ENCODE assay signal across 23 cellular contexts in genomic region chr7:81624021-81624630, GRCh38.
A peak's percentile ranks its signal among the peaks of the same experiment; 100 is the strongest.
DNase-seq lines count a peak whose midpoint lies in the region; ATAC-seq and TF ChIP-seq lines count a peak whose summit lies in the region.
"Had no signal": no experiment of that assay in that cellular context is flagged by ENCODE, and none has a peak within 500 bp of the region (broad histone marks: within the 10 kb centered on the region; RNA-seq: fewer than 3 reads in every experiment).

No MANE protein-coding gene starts in this region.

- peak overlapping the region; percentile 43 for H3K23ac ChIP-seq in IMR-90 (ENCODE audit: low read depth, low read length)

- no peak overlapping the region for H3K56ac ChIP-seq in IMR-90 (ENCODE audit: extremely low read depth, insufficient read depth, low read length)

- POLR2A ChIA-PET in IMR-90 (lab: Charles Lee; ENCODE audit: unreplicated experiment): interaction anchor here (1.2 kb wide), 1 partner anchor 101 kb away, joined by 4 read pairs; no protein-coding TSS in a partner anchor
- POLR2A ChIA-PET in WTC11 (lab: Charles Lee): no interaction called here

- H3K36me3 Mint-ChIP-seq in WTC11: no peaks in the 10 kb centered on the region
- no peaks in the 10 kb centered on the region for H3K36me3 Mint-ChIP-seq in mesothelial cell of epicardium
- H3K36me3 Mint-ChIP-seq: CD8-positive, alpha-beta memory T cell had no signal

- peak overlapping the region; percentile 97 for H2BK120ac ChIP-seq in IMR-90 (ENCODE audit: low read depth, low read length)

- H2AK9ac ChIP-seq in IMR-90 (replicated peaks; ENCODE audit: low read depth, low read length, poor library complexity): no peak overlapping the region

- H3K4me1 ChIP-seq in ACC112 (ENCODE audit: control insufficient read depth, insufficient read depth, low read length, unreplicated experiment) (peaks cover 57% of the 10 kb centered on the region), IMR-90 (ENCODE audit: control insufficient read depth, insufficient read depth, low read length) (peaks cover 8% of the 10 kb centered on the region; the same call in 1 of the 2 replicates), hepatocyte (ENCODE audit: insufficient read depth) (peaks cover 7% of the 10 kb centered on the region), psoas muscle (no peaks in the 10 kb centered on the region)
- H3K4me1 ChIP-seq: left lung had no signal

- peak overlapping the region; percentile 77 for H2BK20ac ChIP-seq in IMR-90 (ENCODE audit: low read depth, low read length)

- in situ Hi-C loops in IMR-90 (cut with MboI; ENCODE audit: low sequenced_read_pairs): no loop called here

- H4K8ac ChIP-seq in IMR-90 (ENCODE audit: low read depth in 2 of 2, low read length in 2 of 2): peak overlapping the region; percentile 70 to 71

- no peak for TF ChIP-seq RAD21 in IMR-90 (IDR thresholded peaks at IDR 0.05; ENCODE audit: low read length)

- H3K4me2 ChIP-seq in IMR-90 (ENCODE audit: low read depth, low read length) (no peak overlapping the region), hepatocyte (no peak overlapping the region)

- peak; percentile 61 for DNase-seq in IMR-90
- no peak for DNase-seq in WTC11 (ENCODE audit: low spot score)
- no peak for DNase-seq in hepatocyte (ENCODE audit: low spot score)
- DNase-seq in psoas muscle: no peak
- DNase-seq in mesothelial cell of epicardium (ENCODE audit: low spot score in 2 of 2, unreplicated experiment in 2 of 2): no peak
- no peak for DNase-seq in pons (ENCODE audit: low spot score)
- DNase-seq: activated CD4-positive, alpha-beta T cell treated with anti-CD3 and anti-CD28 coated beads, Interleukin-2, amount 50 U/mL, for 4 hours; activated naive CD4-positive, alpha-beta T cell; aorta; CD8-positive, alpha-beta memory T cell; DMS79; KG1; left lung; NCI-H1105; NCI-H2227 treated with DMSO at 0.1 percent for 48 hours; NK-92 treated with Interleukin-12 subunit alpha and Interleukin-12 subunit beta, amount 100 ng/mL, for 24 hours; ovary; stimulated activated CD4-positive, alpha-beta T cell treated with anti-CD3 and anti-CD28 coated beads, Interleukin-4, amount 100 ng/mL, for 24 hours; T-helper 1 cell had no signal

- H4K91ac ChIP-seq in IMR-90 (ENCODE audit: insufficient read depth, low read depth, low read length): peak overlapping the region; percentile 61

- no peak overlapping the region for H2AFZ ChIP-seq in ACC112 (ENCODE audit: low read length, unreplicated experiment)
- no peak overlapping the region for H2AFZ ChIP-seq in IMR-90 (replicated peaks; ENCODE audit: low read length, poor library complexity)
- H2AFZ ChIP-seq in hepatocyte: no peak overlapping the region

- CTCF ChIA-PET in IMR-90 (lab: Yijun Ruan, JAX): interaction anchor here (0.7 kb wide), 1 partner anchor 39 kb away, joined by 6 read pairs; no protein-coding TSS in a partner anchor
- CTCF ChIA-PET in WTC11 (lab: Charles Lee): no interaction called here

- peak overlapping the region; percentile 57 for H3K4ac ChIP-seq in IMR-90 (ENCODE audit: low read depth, low read length)

- H3K9me3 Mint-ChIP-seq in WTC11 (no peaks in the 10 kb centered on the region), mesothelial cell of epicardium (no peaks in the 10 kb centered on the region)

- H3K79me2 ChIP-seq in ACC112 (ENCODE audit: control insufficient read depth, insufficient read depth, low read length, unreplicated experiment) (no peaks in the 10 kb centered on the region), hepatocyte (no peaks in the 10 kb centered on the region)

- peak overlapping the region; percentile 55; the same call in 1 of the 2 replicates for H2AK5ac ChIP-seq in IMR-90 (ENCODE audit: low read depth, low read length)

- 0 out of 2 replicates have a peak overlapping the region, but pooled peaks have one; percentile 50 for H3K27ac Mint-ChIP-seq in WTC11
- no peak overlapping the region for H3K27ac Mint-ChIP-seq in mesothelial cell of epicardium
- H3K27ac Mint-ChIP-seq: CD8-positive, alpha-beta memory T cell had no signal

- dilution Hi-C loops in IMR-90 (cut with HindIII; ENCODE audit: low sequenced_read_pairs, unreplicated experiment): no loop called here

- H3K9me2 ChIP-seq in hepatocyte (replicated peaks; ENCODE audit: insufficient read depth): no peaks in the 10 kb centered on the region

- H2BK15ac ChIP-seq in IMR-90 (ENCODE audit: low read depth, low read length): peak overlapping the region; percentile 25; the same call in 1 of the 3 replicates

- H3K79me1 ChIP-seq in IMR-90 (ENCODE audit: low read depth in 1 of 2, low read length in 2 of 2): no peaks in the 10 kb centered on the region

- H3K9me3 ChIP-seq in IMR-90 (ENCODE audit: control insufficient read depth, insufficient read depth, low read length): no peaks in the 10 kb centered on the region
- H3K9me3 ChIP-seq in hepatocyte (ENCODE audit: low read depth): no peaks in the 10 kb centered on the region
- no peaks in the 10 kb centered on the region for H3K9me3 ChIP-seq in psoas muscle
- H3K9me3 ChIP-seq: left lung, ovary had no signal

- ATAC-seq in IMR-90 (ENCODE audit: low read depth) (peak; percentile 44), WTC11 (no peak), psoas muscle (no peak), HG02798 (IDR thresholded peaks at IDR 0.05; ENCODE audit: poor library complexity, unreplicated experiment) (no peak)
- ATAC-seq: left lung had no signal

- peak overlapping the region; percentile 97 for H3K27ac ChIP-seq in ACC112 (ENCODE audit: low read depth, low read length)
- H3K27ac ChIP-seq in IMR-90 (ENCODE audit: insufficient read depth, low read length): peak overlapping the region; percentile 5; the same call in 1 of the 2 replicates
- H3K27ac ChIP-seq in hepatocyte: peak overlapping the region; percentile 7
- H3K27ac ChIP-seq in psoas muscle: no peak overlapping the region
- H3K27ac ChIP-seq: coronary artery, left lung, ovary had no signal

- H3K36me3 ChIP-seq in ACC112 (ENCODE audit: insufficient read depth, low read length): peaks cover 2% of the 10 kb centered on the region; the same call in 1 of the 2 replicates
- no peaks in the 10 kb centered on the region for H3K36me3 ChIP-seq in IMR-90 (ENCODE audit: control insufficient read depth, insufficient read depth, low read length)
- no peaks in the 10 kb centered on the region for H3K36me3 ChIP-seq in hepatocyte (replicated peaks; ENCODE audit: insufficient read depth, low read depth)
- H3K36me3 ChIP-seq in psoas muscle (ENCODE audit: insufficient read depth in 1 of 2, low read depth in 1 of 2): no peaks in the 10 kb centered on the region
- H3K36me3 ChIP-seq: left lung, ovary had no signal

- peak overlapping the region; percentile 93 for H2BK5ac ChIP-seq in IMR-90 (ENCODE audit: low read depth, low read length, poor library complexity, severe bottlenecking)

- H4K5ac ChIP-seq in IMR-90 (ENCODE audit: low read depth, low read length): peak overlapping the region; percentile 85; the same call in 1 of the 2 replicates

- H3K27me3 Mint-ChIP-seq in WTC11 (ENCODE audit: low read depth) (no peaks in the 10 kb centered on the region), mesothelial cell of epicardium (ENCODE audit: low read depth) (no peaks in the 10 kb centered on the region)
- H3K27me3 Mint-ChIP-seq: CD8-positive, alpha-beta memory T cell had no signal

- H3K4me3 Mint-ChIP-seq in WTC11 (no peak overlapping the region), mesothelial cell of epicardium (no peak overlapping the region)
- H3K4me3 Mint-ChIP-seq: CD8-positive, alpha-beta memory T cell had no signal

- H3K4me3 ChIP-seq in ACC112 (ENCODE audit: low read depth, low read length) (no peak overlapping the region), IMR-90 (ENCODE audit: insufficient read depth, low read depth, low read length) (no peak overlapping the region), hepatocyte (no peak overlapping the region), psoas muscle (no peak overlapping the region)
- H3K4me3 ChIP-seq: coronary artery, left lung, ovary, skin epidermis had no signal

- no TSS peak for BruUV-seq in IMR-90 (replicated peaks; lab: Mats Ljungman, UMichigan)

- WGBS in IMR-90 (ENCODE audit: extremely low coverage in 2 of 2, insufficient read length in 1 of 2), 2 experiments: 83% methylated on average over 1 of the region's 2 CpGs; no CpG with 5 or more reads in 1 of the 2 experiments
- 72% methylated on average over 2 of the region's 2 CpGs for WGBS in hepatocyte (ENCODE audit: low lambda C conversion rate, missing lambda C conversion rate)
- 70 to 86% (median 79%) methylated on average over 2 of the region's 2 CpGs for WGBS in psoas muscle, 3 donors

- H4K20me1 ChIP-seq in IMR-90 (ENCODE audit: insufficient read depth, low read length) (no peaks in the 10 kb centered on the region), hepatocyte (ENCODE audit: insufficient read depth, poor library complexity, severe bottlenecking) (no peaks in the 10 kb centered on the region)

- H3K27me3 ChIP-seq in ACC112 (ENCODE audit: insufficient read depth, low read length) (no peaks in the 10 kb centered on the region), IMR-90 (ENCODE audit: control insufficient read depth, insufficient read depth, low read length) (no peaks in the 10 kb centered on the region), hepatocyte (no peaks in the 10 kb centered on the region), psoas muscle (ENCODE audit: insufficient read depth in 3 of 3, low read length in 2 of 3) (no peaks in the 10 kb centered on the region)
- H3K27me3 ChIP-seq: left lung, ovary had no signal

- intact Hi-C loops in IMR-90 (cut with micrococcal nuclease): no loop called here
- intact Hi-C loops in psoas muscle (cut with DNase I): no loop called here

- no peaks in the 10 kb centered on the region for H3K9me1 ChIP-seq in IMR-90 (ENCODE audit: insufficient read depth, low read length)

- no peak overlapping the region for H3K9ac ChIP-seq in IMR-90 (ENCODE audit: low read depth, low read length)

- peaks cover 13% of the 10 kb centered on the region for H3K4me1 Mint-ChIP-seq in WTC11
- H3K4me1 Mint-ChIP-seq in mesothelial cell of epicardium: peaks cover 40% of the 10 kb centered on the region
- H3K4me1 Mint-ChIP-seq: CD8-positive, alpha-beta memory T cell had no signal

- TF ChIP-seq CTCF in IMR-90 (conservative IDR thresholded peaks at IDR 0.05; ENCODE audit: low read depth, low read length) (no peak), WTC11 (IDR thresholded peaks at IDR 0.05) (no peak), hepatocyte (IDR thresholded peaks at IDR 0.05; ENCODE audit: poor library complexity) (no peak), psoas muscle (IDR thresholded peaks at IDR 0.05) (no peak), mesothelial cell of epicardium (IDR thresholded peaks at IDR 0.05; ENCODE audit: unreplicated experiment) (no peak)

- TF ChIP-seq POLR2A in IMR-90 (IDR thresholded peaks at IDR 0.05; ENCODE audit: low read depth, low read length): no peak

- peak overlapping the region; percentile 97; the same call in 1 of the 2 replicates for H3K18ac ChIP-seq in IMR-90 (ENCODE audit: low read depth, low read length)

- peak overlapping the region; percentile 50 for H3K14ac ChIP-seq in IMR-90 (replicated peaks; ENCODE audit: low read depth, low read length)

TF ChIP-seq in IMR-90, 13 proteins besides CTCF, POLR2A, EP300 and RAD21 (continues in another document):
- TF ChIP-seq CEBPB (IDR thresholded peaks at IDR 0.05; ENCODE audit: low read depth, low read length) (no peak), CHD1 (IDR thresholded peaks at IDR 0.05; ENCODE audit: low read depth, low read length) (no peak)

TF ChIP-seq in WTC11, 78 proteins besides CTCF, POLR2A, EP300 and RAD21 (continues in another document):
- no peak for TF ChIP-seq MYBL2 (CRISPR knock-in tag; IDR thresholded peaks at IDR 0.05)
